Comparison of ENCODE assay signal across 8 cellular contexts in genomic region chr13:32587774-32588165, GRCh38. TPM values are rescaled to one million over a fixed set of nuclear protein-coding genes. Genes with fewer than 3 reads are reported as not detected.
DNase-seq lines count a peak whose midpoint lies in the region; ATAC-seq, FAIRE-seq and TF ChIP-seq lines count a peak whose summit lies in the region.

No MANE protein-coding gene starts in this region.

- no peak for FAIRE-seq in RCC 7860 (lab: Jason Lieb, UNC)

- H3K27me3 ChIP-seq in AG04450 (ENCODE audit: control insufficient read depth, insufficient read depth, low read length), result no peaks in the 10 kb centered on the region
- no peaks in the 10 kb centered on the region for H3K27me3 ChIP-seq in psoas muscle (ENCODE audit: insufficient read depth in 3 of 3, low read length in 2 of 3)

- H3K27ac ChIP-seq in AG04450 (ENCODE audit: low read depth, low read length), result peak overlapping the region; percentile 74
- peak overlapping the region; percentile 88 for H3K27ac ChIP-seq in HEK293 (ENCODE audit: extremely low read depth, low read depth, low read length)
- H3K27ac ChIP-seq in psoas muscle, result peak overlapping the region; percentile 94

- TF ChIP-seq CTCF in AG04450 (IDR thresholded peaks at IDR 0.05; ENCODE audit: low read depth, low read length) (no peak), HEK293 (tag by site-specific recombination; IDR thresholded peaks at IDR 0.05) (no peak), fibroblast of the aortic adventitia (IDR thresholded peaks at IDR 0.05; ENCODE audit: insufficient read depth, low read length) (no peak), psoas muscle (IDR thresholded peaks at IDR 0.05) (no peak)

- H3K9me3 ChIP-seq in AG04450 (ENCODE audit: control insufficient read depth, insufficient read depth, low read length) (no peaks in the 10 kb centered on the region), HEK293 (ENCODE audit: control insufficient read depth, insufficient read depth, low read depth, low read length) (no peaks in the 10 kb centered on the region), psoas muscle (no peaks in the 10 kb centered on the region)

- CTCF ChIA-PET in AG04450 (lab: Charles Lee), result interaction anchor here (0.6 to 4.3 kb wide), 12 partner anchors 52 to 1137 kb away, joined by 3 to 31 read pairs (median 7); no protein-coding TSS in a partner anchor
- CTCF ChIA-PET in HEK293 (lab: Yijun Ruan, JAX), result interaction anchor here (0.6 to 2.0 kb wide), 10 partner anchors 48 to 1136 kb away, joined by 3 to 10 read pairs (median 5); no protein-coding TSS in a partner anchor

- no peak for ATAC-seq in psoas muscle

- intact Hi-C loops in psoas muscle (cut with DNase I), result loop anchor here (2.0 to 5.0 kb wide), 3 partner anchors 51 to 1135 kb away; no protein-coding TSS in a partner anchor

- 1 to 2% (median 1%) methylated on average over 8 of the region's 8 CpGs for WGBS in psoas muscle, 3 donors

- DNase-seq in AG04450 (ENCODE audit: low read depth, low spot score) (no peak), SW480 (ENCODE audit: low spot score) (peak; percentile 69), fibroblast of the aortic adventitia (ENCODE audit: low read depth) (no peak), psoas muscle (no peak), RCC 7860 (ENCODE audit: low spot score) (no peak), nucleus accumbens (lab: John Stamatoyannopoulos, UW) (no peak), germinal center (ENCODE audit: low spot score) (no peak)

- H3K4me1 ChIP-seq in HEK293 (ENCODE audit: control insufficient read depth, insufficient read depth, low read length) (peaks cover 7% of the 10 kb centered on the region; the same call in 1 of the 2 replicates), psoas muscle (peaks cover 35% of the 10 kb centered on the region)

- POLR2A ChIA-PET in AG04450 (lab: Yijun Ruan, JAX), result interaction anchor here (1.1 to 1.6 kb wide), 2 partner anchors 52 to 1055 kb away, joined by 3 to 4 read pairs; no protein-coding TSS in a partner anchor
- POLR2A ChIA-PET in HEK293 (lab: Yijun Ruan, JAX), result interaction anchor here (0.7 to 1.0 kb wide), 2 partner anchors 52 to 55 kb away, joined by 3 read pairs; no protein-coding TSS in a partner anchor

- H3K4me3 ChIP-seq in AG04450 (ENCODE audit: low read depth, low read length) (peak overlapping the region; percentile 87), HEK293 (ENCODE audit: low read depth, low read length) (peak overlapping the region; percentile 75), fibroblast of the aortic adventitia (ENCODE audit: low read depth, low read length) (peak overlapping the region; percentile 81), psoas muscle (peak overlapping the region; percentile 89)

- H3K36me3 ChIP-seq in HEK293 (ENCODE audit: control insufficient read depth in 2 of 2, insufficient read depth in 1 of 2, low read length in 2 of 2) (no peaks in the 10 kb centered on the region), psoas muscle (ENCODE audit: insufficient read depth in 1 of 2, low read depth in 1 of 2) (no peaks in the 10 kb centered on the region)

TF ChIP-seq in HEK293, 187 proteins besides CTCF, POLR2A, EP300 and RAD21:
- TF ChIP-seq ZNF341 (tag by site-specific recombination; IDR thresholded peaks at IDR 0.05; ENCODE audit: low read depth) (peak; percentile 0), ZBTB11 (tag by site-specific recombination; conservative IDR thresholded peaks at IDR 0.05; ENCODE audit: low read depth) (no peak), ZBTB20 (tag by site-specific recombination; IDR thresholded peaks at IDR 0.05) (0 out of 2 replicates have a peak, but pooled peaks have one; percentile 19), PRDM6 (tag by site-specific recombination; IDR thresholded peaks at IDR 0.05) (peak; percentile 55), REST (tag by site-specific recombination; IDR thresholded peaks at IDR 0.05) (no peak)

RNA-seq across cellular contexts. Expression of gene PDS5B, which starts 1.5 kb away (rescaled TPM):
- 12.0 and 16.7 TPM in 2 replicates for polyA plus RNA-seq in AG04450 (2011; rRNA removed)
- 14.7 and 35.7 TPM in 2 replicates for polyA minus RNA-seq in AG04450 (2011; rRNA and poly(A)+ RNA removed)
- 19.3 and 46.5 TPM in 2 replicates for total RNA-seq in fibroblast of the aortic adventitia (ENCODE audit: low replicate concordance)
- 10 to 100 TPM; 18.3 to 28.1 (median 22.1) TPM for total RNA-seq in psoas muscle
- polyA plus RNA-seq in psoas muscle, result 1 to 10 TPM; 3.6 to 7.6 (median 4.4) TPM

RNA-seq across cellular contexts. Expression of gene N4BP2L2, which starts 49.2 kb away (rescaled TPM):
- polyA plus RNA-seq in AG04450 (2011; rRNA removed) (55.4 and 74.5 TPM in 2 replicates), psoas muscle (10 to 100 TPM; 23.6 to 77.3 (median 48.5) TPM)
- 17.0 and 36.9 TPM in 2 replicates for polyA minus RNA-seq in AG04450 (2011; rRNA and poly(A)+ RNA removed)
- total RNA-seq in fibroblast of the aortic adventitia (ENCODE audit: low replicate concordance) (157 and 194 TPM in 2 replicates), psoas muscle (100 to 1,000 TPM; 102 to 153 (median 132) TPM)
